19 cellular contexts compared by ENCODE assay signal in the genomic region with DNA sequence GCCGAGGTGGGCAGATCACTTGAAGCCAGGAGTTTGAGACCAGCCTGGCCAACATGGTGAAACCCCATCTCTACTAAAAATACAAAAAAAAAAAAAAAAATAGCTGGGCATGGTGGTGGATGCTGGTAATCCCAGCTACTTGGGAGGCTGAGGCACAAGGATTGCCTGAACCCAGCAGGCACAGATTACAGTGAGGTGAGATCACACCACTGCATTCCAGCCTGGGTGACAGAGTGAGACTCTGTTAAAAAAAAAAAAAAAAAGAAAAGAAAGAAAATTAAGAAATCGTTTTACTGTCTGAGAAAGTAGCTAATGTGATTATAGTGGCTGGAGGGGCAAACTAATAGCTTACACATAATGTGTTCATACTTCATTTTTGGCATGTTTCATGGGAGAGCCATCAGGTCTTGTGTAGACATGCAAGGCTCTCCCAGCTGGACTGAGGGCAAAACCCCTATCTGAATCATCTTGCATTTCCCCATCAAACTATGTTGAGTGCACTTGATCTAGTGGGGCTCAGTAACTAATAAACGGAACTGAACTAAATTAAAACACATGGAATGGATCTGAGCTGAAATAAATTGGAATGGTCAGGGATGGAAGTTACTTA. TPM values are rescaled to one million over a fixed set of nuclear protein-coding genes. Genes with fewer than 3 reads are reported as not detected.
DNase-seq lines count a peak whose midpoint lies in the region; ATAC-seq and TF ChIP-seq lines count a peak whose summit lies in the region.
"Had no signal": no experiment of that assay in that cellular context is flagged by ENCODE, and none has a peak within 500 bp of the region (broad histone marks: within the 10 kb centered on the region; RNA-seq: fewer than 3 reads in every experiment).

No MANE protein-coding gene starts in this region.

- DNase-seq in Daoy (ENCODE audit: low read depth) (peak; percentile 10), HT1080 (ENCODE audit: low read depth) (peak; percentile 16), cardiac fibroblast (ENCODE audit: low read depth in 2 of 2) (peak; percentile 7 to 70), left lung (no peak), cerebellum (ENCODE audit: low spot score) (no peak), NCI-H2029 treated with DMSO at 0.1 percent for 48 hours (lab: John Stamatoyannopoulos, UW) (no peak)
- DNase-seq in effector memory CD4-positive, alpha-beta T cell = no peak
- DNase-seq: activated B cell treated with CpG ODN at 0.5 μM for 24 hours; activated naive CD8-positive, alpha-beta T cell treated with anti-CD3 and anti-CD28 coated beads, Interleukin-2, amount 10 ng/mL, durations not matched to agents 7 days and 5 days; effector CD8-positive, alpha-beta T cell; gastrocnemius medialis; GF-D8; NCI-H446 treated with DMSO at 0.1 percent for 48 hours; Right ventricle myocardium superior; stimulated activated CD4-positive, alpha-beta T cell treated with anti-CD3 and anti-CD28 coated beads, Interleukin-4, amount 100 ng/mL, for 1 hour; T-helper 17 cell had no signal

- no peaks in the 10 kb centered on the region for H3K9me3 ChIP-seq in left lung
- no peaks in the 10 kb centered on the region for H3K9me3 ChIP-seq in effector memory CD4-positive, alpha-beta T cell (ENCODE audit: control insufficient read depth, low read length)
- H3K9me3 ChIP-seq: BLaER1, gastrocnemius medialis had no signal

- H3K27me3 ChIP-seq in left lung = no peaks in the 10 kb centered on the region
- no peaks in the 10 kb centered on the region for H3K27me3 ChIP-seq in effector memory CD4-positive, alpha-beta T cell (replicated peaks; ENCODE audit: control insufficient read depth, insufficient read depth, low read length, poor library complexity, severe bottlenecking)
- H3K27me3 ChIP-seq: BLaER1, cardiac muscle cell, gastrocnemius medialis had no signal

- H3K36me3 ChIP-seq in left lung = no peaks in the 10 kb centered on the region
- H3K36me3 ChIP-seq in effector memory CD4-positive, alpha-beta T cell (ENCODE audit: control insufficient read depth, insufficient read depth, low read length) = no peaks in the 10 kb centered on the region
- H3K36me3 ChIP-seq: BLaER1, cardiac muscle cell, gastrocnemius medialis had no signal

- no peaks in the 10 kb centered on the region for H3K4me1 ChIP-seq in left lung
- no peaks in the 10 kb centered on the region for H3K4me1 ChIP-seq in effector memory CD4-positive, alpha-beta T cell (ENCODE audit: control insufficient read depth, insufficient read depth, low read length, poor library complexity, severe bottlenecking)
- H3K4me1 ChIP-seq: BLaER1 had no signal

- intact Hi-C loops in left lung (cut with DNase I) = no loop called here

- TF ChIP-seq CTCF in cardiac fibroblast (IDR thresholded peaks at IDR 0.05; ENCODE audit: low read depth, low read length) = no peak
- no peak for TF ChIP-seq CTCF in left lung (IDR thresholded peaks at IDR 0.05)

- H3K4me3 ChIP-seq in cardiac fibroblast (replicated peaks in 1 of 2; ENCODE audit: low read depth in 2 of 2, low read length in 2 of 2) = no peak overlapping the region
- no peak overlapping the region for H3K4me3 ChIP-seq in left lung
- no peak overlapping the region for H3K4me3 ChIP-seq in effector memory CD4-positive, alpha-beta T cell (ENCODE audit: insufficient read depth, low read depth, low read length, poor library complexity, severe bottlenecking)
- H3K4me3 ChIP-seq: BLaER1, cardiac muscle cell, gastrocnemius medialis had no signal

- ATAC-seq in left lung = peak; percentile 41
- no peak for ATAC-seq in HG03097 (IDR thresholded peaks at IDR 0.05; ENCODE audit: low FRiP score, unreplicated experiment)
- ATAC-seq: gastrocnemius medialis, T-helper 17 cell had no signal

- H3K27ac ChIP-seq in left lung = no peak overlapping the region
- H3K27ac ChIP-seq in effector memory CD4-positive, alpha-beta T cell (ENCODE audit: insufficient read depth, low read length, poor library complexity, severe bottlenecking) = no peak overlapping the region
- H3K27ac ChIP-seq: BLaER1, cardiac muscle cell, gastrocnemius medialis had no signal

RNA-seq across cellular contexts. Expression of a gene that starts 16.2 kb away (rescaled TPM):
- total RNA-seq in Daoy (2014; rRNA removed; shearing (Covaris generic)) = 17.2 and 23.8 TPM in 2 replicates
- total RNA-seq in HT1080 (2014; rRNA removed; shearing (Covaris generic)) = 13.2 and 18.1 TPM in 2 replicates
- polyA plus RNA-seq in HT1080 (2015; cell fraction: cytosol; rRNA removed) = 8.3 and 14.6 TPM in 2 replicates
- 28.6 and 32.0 TPM in 2 replicates for polyA plus RNA-seq in HT1080 (2015; cell fraction: nucleus; rRNA removed)
- total RNA-seq in left lung = 10 to 100 TPM; 16.1 to 16.9 TPM
- 145 TPM for total RNA-seq in cerebellum

Comparison
In these comparisons a context has a peak if more than half of its experiments do, and no peak if none do; other contexts are left out.
1. DNase-seq: peak in Daoy (single experiment), HT1080 (single experiment) and cardiac fibroblast (2 of 2); none in left lung (0 of 2), effector memory CD4-positive, alpha-beta T cell (0 of 3), cerebellum (single experiment) and NCI-H2029 treated with DMSO at 0.1 percent for 48 hours (single experiment).